25 cellular contexts compared by ENCODE assay signal in genomic region chr7:159280008-159280407, GRCh38.
"Had no signal": no experiment of that assay in that cellular context is flagged by ENCODE, and none has a peak within 500 bp of the region (broad histone marks: within the 10 kb centered on the region; RNA-seq: fewer than 3 reads in every experiment).

No MANE protein-coding gene starts in this region.

- ATAC-seq: activated CD4-positive, CD25-positive, alpha-beta regulatory T cell treated with anti-CD3 and anti-CD28 coated beads, Interleukin-2, amount 50 U/mL, for 24 hours; activated CD8-positive, alpha-beta T cell treated with anti-CD3 and anti-CD28 coated beads for 36 hours; activated T-cell treated with anti-CD3 and anti-CD28 coated beads, Interleukin-2, amount 50 U/mL, for 4 hours; activated T-helper 17 cell treated with anti-CD3 and anti-CD28 coated beads, Interleukin-2, amount 50 U/mL, for 72 hours; esophagus mucosa had no signal

- DNase-seq: activated B cell treated with CpG ODN at 0.5 μM for 24 hours; activated CD4-positive, alpha-beta T cell treated with anti-CD3 and anti-CD28 coated beads for 48 hours; activated CD4-positive, alpha-beta T cell treated with anti-CD3 and anti-CD28 coated beads, Interleukin-2, amount 50 U/mL, for 1 hour; activated CD4-positive, alpha-beta T cell treated with anti-CD3 and anti-CD28 coated beads, Interleukin-2, amount 50 U/mL, for 48 hours; activated CD8-positive, alpha-beta memory T cell treated with anti-CD3 and anti-CD28 coated beads for 24 hours; activated CD8-positive, alpha-beta T cell treated with anti-CD3 and anti-CD28 coated beads for 36 hours; activated effector memory CD4-positive, alpha-beta T cell treated with Interleukin-2 at 50 U/mL for 16 hours; activated gamma-delta T cell treated with Interleukin-2 at 50 U/mL for 16 hours; activated naive CD4-positive, alpha-beta T cell treated with anti-CD3 and anti-CD28 coated beads, Interleukin-2, amount 50 U/mL, for 16 hours; activated naive CD4-positive, alpha-beta T cell treated with Interleukin-2 at 50 U/mL for 16 hours; activated T-cell treated with anti-CD3 and anti-CD28 coated beads, Interleukin-2, amount 50 U/mL, for 4 hours; amniotic stem cell; anterior cingulate cortex; brain microvascular endothelial cell; dorsolateral prefrontal cortex; effector memory CD4-positive, alpha-beta T cell; endodermal cell; foreskin fibroblast; head of caudate nucleus; T1000; WERI-Rb-1 had no signal

- H3K4me3 ChIP-seq: coronary artery, dorsolateral prefrontal cortex had no signal

- H3K27ac ChIP-seq: brain microvascular endothelial cell, coronary artery, dorsolateral prefrontal cortex, WERI-Rb-1 had no signal

- H3K36me3 ChIP-seq: brain microvascular endothelial cell, WERI-Rb-1 had no signal
